Comparison of ENCODE assay signal across 10 cellular contexts in the genomic region with DNA sequence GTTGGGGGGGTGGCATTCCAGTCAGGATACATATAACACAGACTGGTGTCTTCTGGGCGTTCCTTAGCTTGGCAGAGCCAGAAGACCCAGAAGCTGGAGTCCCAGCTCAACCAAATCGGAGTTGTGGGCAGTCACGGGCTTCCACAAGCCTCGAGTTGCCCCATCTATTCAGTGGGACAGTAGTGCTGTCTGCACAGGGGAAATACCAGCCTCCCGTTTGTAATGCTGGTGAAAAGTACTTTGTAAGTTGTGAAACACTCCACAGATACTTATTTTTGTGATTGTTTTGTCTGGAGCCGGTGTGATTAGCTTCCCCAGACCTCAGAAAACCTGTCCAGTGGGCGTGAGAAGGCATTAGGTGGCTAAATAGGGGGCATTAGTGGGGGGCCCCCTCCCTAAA. TPM values are rescaled to one million over a fixed set of nuclear protein-coding genes. Genes with fewer than 3 reads are reported as not detected.
A peak's percentile ranks its signal among the peaks of the same experiment; 100 is the strongest.
DNase-seq lines count a peak whose midpoint lies in the region; ATAC-seq and TF ChIP-seq lines count a peak whose summit lies in the region.
"Had no signal": no experiment of that assay in that cellular context is flagged by ENCODE, and none has a peak within 500 bp of the region (broad histone marks: within the 10 kb centered on the region; RNA-seq: fewer than 3 reads in every experiment).

No MANE protein-coding gene starts in this region.

- H3K4me1 ChIP-seq in SK-N-SH (ENCODE audit: control insufficient read depth in 1 of 2, insufficient read depth in 2 of 2, low read depth in 1 of 2, low read length in 1 of 2) (peaks cover 28 to 43% of the 10 kb centered on the region in 2 experiments; a peak in 3 of 4 replicates), esophagus squamous epithelium (peaks cover 49 to 73% (median 53%) of the 10 kb centered on the region in 3 donors)

- no peaks in the 10 kb centered on the region for H3K9me2 ChIP-seq in SK-N-SH

- no peak for TF ChIP-seq POLR2A in NB4 (IDR thresholded peaks at IDR 0.05; ENCODE audit: extremely low read depth, insufficient read length)
- TF ChIP-seq POLR2A in esophagus squamous epithelium (IDR thresholded peaks at IDR 0.05), result no peak

- H2AFZ ChIP-seq in SK-N-SH (ENCODE audit: low read depth), result 0 out of 2 replicates have a peak overlapping the region, but pooled peaks have one; percentile 47

- intact Hi-C loops in esophagus squamous epithelium (cut with DNase I), result no loop called here

- H3K27ac ChIP-seq in SK-N-SH (ENCODE audit: low read depth in 2 of 2, low read length in 1 of 2) (peak overlapping the region; percentile 86 to 91), esophagus squamous epithelium (peak overlapping the region; percentile 69 to 85 (median 84))
- H3K27ac ChIP-seq: A549 had no signal

- H3K9me3 Mint-ChIP-seq in stimulated activated naive CD8-positive, alpha-beta T cell treated with anti-CD3 and anti-CD28 coated beads, Interleukin-15, amount 100 ng/mL, for 72 hours, result no peaks in the 10 kb centered on the region

- H3K36me3 ChIP-seq in SK-N-SH (replicated peaks in 1 of 2; ENCODE audit: control insufficient read depth in 1 of 2, insufficient read depth in 2 of 2, low read length in 1 of 2) (no peaks in the 10 kb centered on the region), esophagus squamous epithelium (peaks cover 0 to 11% (median 0%) of the 10 kb centered on the region in 3 donors)

- TF ChIP-seq EP300 in SK-N-SH (IDR thresholded peaks at IDR 0.05; ENCODE audit: borderline replicate concordance in 1 of 2, low read depth in 1 of 2, low read length in 1 of 2), result no peak

- H3K27me3 Mint-ChIP-seq in stimulated activated naive CD8-positive, alpha-beta T cell treated with anti-CD3 and anti-CD28 coated beads, Interleukin-15, amount 100 ng/mL, for 72 hours, result no peaks in the 10 kb centered on the region

- TF ChIP-seq CTCF in SK-N-SH (IDR thresholded peaks at IDR 0.05), result no peak
- TF ChIP-seq CTCF in NB4 (IDR thresholded peaks at IDR 0.05; ENCODE audit: low read depth, low read length), result no peak
- TF ChIP-seq CTCF in esophagus squamous epithelium (IDR thresholded peaks at IDR 0.05), result no peak

- H3K9me3 ChIP-seq in SK-N-SH, result no peaks in the 10 kb centered on the region
- no peaks in the 10 kb centered on the region for H3K9me3 ChIP-seq in esophagus squamous epithelium
- H3K9me3 ChIP-seq: A549 had no signal

- peak overlapping the region; percentile 74; the same call in 1 of the 2 replicates for H3K4me2 ChIP-seq in SK-N-SH
- H3K4me2 ChIP-seq: A549 had no signal

- peak overlapping the region; percentile 43; the same call in 1 of the 2 replicates for H3K9ac ChIP-seq in SK-N-SH

- POLR2A ChIA-PET in SK-N-SH (lab: Yijun Ruan, JAX), result interaction anchor here (1.1 to 1.3 kb wide), 2 partner anchors 9 to 22 kb away, joined by 3 to 6 read pairs; no protein-coding TSS in a partner anchor

- TF ChIP-seq RAD21 in SK-N-SH (IDR thresholded peaks at IDR 0.05; ENCODE audit: low read length), result no peak

- WGBS in SK-N-SH (ENCODE audit: low lambda C conversion rate), result 82% methylated on average over 7 of the region's 7 CpGs
- 46% methylated on average over 5 of the region's 7 CpGs; no CpG with 5 or more reads in 1 of the 2 donors for WGBS in esophagus squamous epithelium, 2 donors

- H3K4me3 ChIP-seq in SK-N-SH (ENCODE audit: low read depth in 2 of 2, low read length in 1 of 2) (no peak overlapping the region), NB4 (ENCODE audit: low read depth, low read length) (peak overlapping the region; percentile 78), esophagus squamous epithelium (peak overlapping the region; percentile 0 to 59 (median 36))
- H3K4me3 ChIP-seq: A549 had no signal

- H4K20me1 ChIP-seq in SK-N-SH (ENCODE audit: insufficient read depth), result no peaks in the 10 kb centered on the region

- DNase-seq in SK-N-SH, result no peak
- DNase-seq in NB4 (ENCODE audit: low read depth), result peak; percentile 70
- no peak for DNase-seq in esophagus squamous epithelium (lab: John Stamatoyannopoulos, UW)
- no peak for DNase-seq in stimulated activated naive CD8-positive, alpha-beta T cell treated with anti-CD3 and anti-CD28 coated beads, Interleukin-15, amount 100 ng/mL, for 72 hours
- DNase-seq in NCI-H1092 treated with DMSO at 0.1 percent for 48 hours (lab: John Stamatoyannopoulos, UW), result no peak
- DNase-seq in KG1 (lab: John Stamatoyannopoulos, UW), result no peak
- no peak for DNase-seq in DMS114 treated with DMSO at 0.1 percent for 48 hours (lab: John Stamatoyannopoulos, UW; ENCODE audit: unreplicated experiment)

- H3K27me3 ChIP-seq in SK-N-SH (ENCODE audit: insufficient read depth) (no peaks in the 10 kb centered on the region), esophagus squamous epithelium (no peaks in the 10 kb centered on the region)

- peaks cover 61% of the 10 kb centered on the region for H3K79me2 ChIP-seq in SK-N-SH (ENCODE audit: insufficient read depth)

- H3F3A ChIP-seq in SK-N-SH (replicated peaks; ENCODE audit: insufficient read depth), result no peaks in the 10 kb centered on the region

- ATAC-seq in SK-N-SH treated with all-trans-retinoic acid at 6 μM for 48 hours, result no peak
- ATAC-seq in stimulated activated naive CD8-positive, alpha-beta T cell treated with anti-CD3 and anti-CD28 coated beads, Interleukin-15, amount 100 ng/mL, for 72 hours, result peak; percentile 63
- ATAC-seq: A549 had no signal

- peak overlapping the region; percentile 96 to 97 for H3K27ac Mint-ChIP-seq in stimulated activated naive CD8-positive, alpha-beta T cell treated with anti-CD3 and anti-CD28 coated beads, Interleukin-15, amount 100 ng/mL, for 72 hours

- H3K4me3 Mint-ChIP-seq in stimulated activated naive CD8-positive, alpha-beta T cell treated with anti-CD3 and anti-CD28 coated beads, Interleukin-15, amount 100 ng/mL, for 72 hours, result peak overlapping the region; percentile 92 to 93

- CTCF ChIA-PET in SK-N-SH (lab: Yijun Ruan, JAX), result interaction anchor here (1.2 to 18.0 kb wide), 8 partner anchors 8 to 168 kb away, joined by 3 to 423 read pairs (median 4); a partner anchor contains a TSS

- peaks cover 88% of the 10 kb centered on the region for H3K4me1 Mint-ChIP-seq in stimulated activated naive CD8-positive, alpha-beta T cell treated with anti-CD3 and anti-CD28 coated beads, Interleukin-15, amount 100 ng/mL, for 72 hours

TF ChIP-seq in SK-N-SH, 30 proteins besides CTCF, POLR2A, EP300 and RAD21:
- TF ChIP-seq GABPA (IDR thresholded peaks at IDR 0.05; ENCODE audit: low read depth), result no peak
- TF ChIP-seq GATA2 (CRISPR knock-in tag; IDR thresholded peaks at IDR 0.05), result no peak
- no peak for TF ChIP-seq TCF12 (IDR thresholded peaks at IDR 0.05)
- TF ChIP-seq SMC3 (IDR thresholded peaks at IDR 0.05; ENCODE audit: low read depth, low read length), result no peak

TF ChIP-seq in SK-N-SH treated with all-trans-retinoic acid at 6 μM for 48 hours, 23 proteins besides CTCF, POLR2A, EP300 and RAD21:
- TF ChIP-seq, protein P1, sequence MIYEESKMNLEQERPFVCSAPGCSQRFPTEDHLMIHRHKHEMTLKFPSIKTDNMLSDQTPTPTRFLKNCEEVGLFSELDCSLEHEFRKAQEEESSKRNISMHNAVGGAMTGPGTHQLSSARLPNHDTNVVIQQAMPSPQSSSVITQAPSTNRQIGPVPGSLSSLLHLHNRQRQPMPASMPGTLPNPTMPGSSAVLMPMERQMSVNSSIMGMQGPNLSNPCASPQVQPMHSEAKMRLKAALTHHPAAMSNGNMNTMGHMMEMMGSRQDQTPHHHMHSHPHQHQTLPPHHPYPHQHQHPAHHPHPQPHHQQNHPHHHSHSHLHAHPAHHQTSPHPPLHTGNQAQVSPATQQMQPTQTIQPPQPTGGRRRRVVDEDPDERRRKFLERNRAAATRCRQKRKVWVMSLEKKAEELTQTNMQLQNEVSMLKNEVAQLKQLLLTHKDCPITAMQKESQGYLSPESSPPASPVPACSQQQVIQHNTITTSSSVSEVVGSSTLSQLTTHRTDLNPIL (CRISPR knock-in tag; IDR thresholded peaks at IDR 0.05; ENCODE audit: low read depth), result no peak
- TF ChIP-seq ZFP30 (CRISPR knock-in tag; IDR thresholded peaks at IDR 0.05) (no peak), ZNF565 (CRISPR knock-in tag; conservative IDR thresholded peaks at IDR 0.05; ENCODE audit: low read depth) (no peak), OSR1 (CRISPR knock-in tag; IDR thresholded peaks at IDR 0.05) (no peak)
- TF ChIP-seq, protein P2, sequence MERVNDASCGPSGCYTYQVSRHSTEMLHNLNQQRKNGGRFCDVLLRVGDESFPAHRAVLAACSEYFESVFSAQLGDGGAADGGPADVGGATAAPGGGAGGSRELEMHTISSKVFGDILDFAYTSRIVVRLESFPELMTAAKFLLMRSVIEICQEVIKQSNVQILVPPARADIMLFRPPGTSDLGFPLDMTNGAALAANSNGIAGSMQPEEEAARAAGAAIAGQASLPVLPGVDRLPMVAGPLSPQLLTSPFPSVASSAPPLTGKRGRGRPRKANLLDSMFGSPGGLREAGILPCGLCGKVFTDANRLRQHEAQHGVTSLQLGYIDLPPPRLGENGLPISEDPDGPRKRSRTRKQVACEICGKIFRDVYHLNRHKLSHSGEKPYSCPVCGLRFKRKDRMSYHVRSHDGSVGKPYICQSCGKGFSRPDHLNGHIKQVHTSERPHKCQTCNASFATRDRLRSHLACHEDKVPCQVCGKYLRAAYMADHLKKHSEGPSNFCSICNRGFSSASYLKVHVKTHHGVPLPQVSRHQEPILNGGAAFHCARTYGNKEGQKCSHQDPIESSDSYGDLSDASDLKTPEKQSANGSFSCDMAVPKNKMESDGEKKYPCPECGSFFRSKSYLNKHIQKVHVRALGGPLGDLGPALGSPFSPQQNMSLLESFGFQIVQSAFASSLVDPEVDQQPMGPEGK (CRISPR knock-in tag; IDR thresholded peaks at IDR 0.05; ENCODE audit: borderline replicate concordance), result no peak

RNA-seq across cellular contexts. Expression of a gene that starts 13.6 kb away (rescaled TPM):
- polyA plus RNA-seq in SK-N-SH (2012; rRNA removed), result 23.9 and 33.2 TPM in 2 replicates
- 9.1 and 17.5 TPM in 2 replicates for polyA plus RNA-seq in SK-N-SH (2012; cell fraction: cytosol; rRNA removed)
- 80.1 and 95.5 TPM in 2 replicates for polyA plus RNA-seq in SK-N-SH (2012; cell fraction: nucleus; rRNA removed)
- 10 to 100 TPM; 38.5 to 53.1 (median 45.7) TPM for total RNA-seq in esophagus squamous epithelium

RNA-seq across cellular contexts. Expression of a gene that starts 20.6 kb away (rescaled TPM):
- polyA plus RNA-seq in SK-N-SH (2012; rRNA removed), result 1,545 and 2,395 TPM in 2 replicates
- 1,392 and 2,174 TPM in 2 replicates for polyA plus RNA-seq in SK-N-SH (2012; cell fraction: cytosol; rRNA removed)
- polyA plus RNA-seq in SK-N-SH (2012; cell fraction: nucleus; rRNA removed), result 538 and 1,110 TPM in 2 replicates
- 10 to 100 TPM in 3 of 4 donors, 1 to 10 TPM in 1; 5.4 to 62.6 (median 22.5) TPM for total RNA-seq in esophagus squamous epithelium

RNA-seq across cellular contexts. Expression of a gene that starts 30.7 kb away (rescaled TPM):
- polyA plus RNA-seq in SK-N-SH (2012; rRNA removed), result 0.13 and 0.26 TPM in 2 replicates
- polyA plus RNA-seq in SK-N-SH (2012; cell fraction: cytosol; rRNA removed), result 0.08 and 0.18 TPM in 2 replicates
- polyA plus RNA-seq in SK-N-SH (2012; cell fraction: nucleus; rRNA removed), result 0.36 and 0.39 TPM in 2 replicates
- total RNA-seq in esophagus squamous epithelium, result not detected
- total RNA-seq: epithelial cell of proximal tubule had no signal

Comparison
In these comparisons a context has a peak if more than half of its experiments do, and no peak if none do; other contexts are left out.
1. H3K4me3 ChIP-seq: peak in NB4 (single experiment) and esophagus squamous epithelium (4 of 4); none in SK-N-SH (0 of 2).